Comparison of ENCODE assay signal across 10 cellular contexts in genomic region chr6:155628315-155628714, GRCh38.
A peak's percentile ranks its signal among the peaks of the same experiment; 100 is the strongest.
DNase-seq lines count a peak whose midpoint lies in the region; ATAC-seq and TF ChIP-seq lines count a peak whose summit lies in the region.
"Had no signal": no experiment of that assay in that cellular context is flagged by ENCODE, and none has a peak within 500 bp of the region (broad histone marks: within the 10 kb centered on the region; RNA-seq: fewer than 3 reads in every experiment).

No MANE protein-coding gene starts in this region.

- ATAC-seq in GM18502 (IDR thresholded peaks at IDR 0.05; ENCODE audit: poor library complexity, unreplicated experiment) = peak; percentile 94
- peak; percentile 87 for ATAC-seq in GM21390 (IDR thresholded peaks at IDR 0.05; ENCODE audit: unreplicated experiment)
- ATAC-seq in HG03432 (IDR thresholded peaks at IDR 0.05; ENCODE audit: unreplicated experiment) = peak; percentile 94
- ATAC-seq: esophagus mucosa had no signal

- H2AFZ ChIP-seq in neural progenitor cell (replicated peaks) = peak overlapping the region; percentile 76

- no peak overlapping the region for H3K4me3 Mint-ChIP-seq in neural progenitor cell

- no peak overlapping the region for H3K4me2 ChIP-seq in neural progenitor cell

- H3K79me2 ChIP-seq in neural progenitor cell (ENCODE audit: low read depth) = no peaks in the 10 kb centered on the region

- H4K20me1 ChIP-seq in neural progenitor cell (ENCODE audit: low read depth) = no peaks in the 10 kb centered on the region

- H3K4me1 ChIP-seq in neural progenitor cell = no peaks in the 10 kb centered on the region

- H3K27ac Mint-ChIP-seq in neural progenitor cell = no peak overlapping the region

- no peak overlapping the region for H3K27ac ChIP-seq in neural progenitor cell

- no peaks in the 10 kb centered on the region for H3F3A ChIP-seq in neural progenitor cell (ENCODE audit: low read depth)

- 83 to 85% methylated on average over 7 of the region's 7 CpGs for WGBS in lower leg skin, 2 donors

- TF ChIP-seq POLR2A in lower leg skin (IDR thresholded peaks at IDR 0.05) = no peak

- intact Hi-C loops in lower leg skin (cut with DNase I; ENCODE audit: low total_unique reads) = no loop called here

- no peaks in the 10 kb centered on the region for H3K4me1 Mint-ChIP-seq in neural progenitor cell

- H3K9me3 Mint-ChIP-seq in neural progenitor cell = no peaks in the 10 kb centered on the region

- H3K27me3 Mint-ChIP-seq in neural progenitor cell (ENCODE audit: insufficient read depth, low read depth) = peaks cover 3% of the 10 kb centered on the region

- no peaks in the 10 kb centered on the region for H3K27me3 ChIP-seq in neural progenitor cell

- H3K9me3 ChIP-seq in neural progenitor cell (ENCODE audit: low read depth) = no peaks in the 10 kb centered on the region

- no peak overlapping the region for H3K9ac ChIP-seq in neural progenitor cell

- H3K36me3 ChIP-seq in neural progenitor cell = no peaks in the 10 kb centered on the region

- no peak for DNase-seq in neural progenitor cell (ENCODE audit: low spot score)
- DNase-seq in AG08396 (ENCODE audit: low spot score) = no peak
- no peak for DNase-seq in lower leg skin (ENCODE audit: low spot score in 2 of 2)
- DNase-seq in SKM-1 treated with dmso at 0.1 percent for 144 hours (lab: John Stamatoyannopoulos, UW; ENCODE audit: unreplicated experiment) = no peak
- no peak for DNase-seq in SW 1271 (lab: John Stamatoyannopoulos, UW)
- DNase-seq: NCI-H1092 had no signal

- no peaks in the 10 kb centered on the region for H3K36me3 Mint-ChIP-seq in neural progenitor cell

- H3K4me3 ChIP-seq in neural progenitor cell = no peak overlapping the region
- H3K4me3 ChIP-seq in lower leg skin (ENCODE audit: low read depth, poor library complexity, severe bottlenecking) = no peak overlapping the region

- TF ChIP-seq CTCF in neural progenitor cell (IDR thresholded peaks at IDR 0.05) (no peak), lower leg skin (IDR thresholded peaks at IDR 0.05) (no peak)
